25 cellular contexts compared by ENCODE assay signal in genomic region chr13:33838567-33839131, GRCh38. TPM values are rescaled to one million over a fixed set of nuclear protein-coding genes. Genes with fewer than 3 reads are reported as not detected.
DNase-seq lines count a peak whose midpoint lies in the region; ATAC-seq, FAIRE-seq and TF ChIP-seq lines count a peak whose summit lies in the region.
"Had no signal": no experiment of that assay in that cellular context is flagged by ENCODE, and none has a peak within 500 bp of the region (broad histone marks: within the 10 kb centered on the region; RNA-seq: fewer than 3 reads in every experiment).

No MANE protein-coding gene starts in this region.

- TF ChIP-seq POLR2A in GM12878 (IDR thresholded peaks at IDR 0.05; ENCODE audit: low read depth, low read length) (no peak), erythroblast (IDR thresholded peaks at IDR 0.05; ENCODE audit: low read length) (no peak)

- no peak overlapping the region for H3K27ac Mint-ChIP-seq in activated CD4-positive, alpha-beta memory T cell treated with anti-CD3 and anti-CD28 coated beads for 36 hours
- H3K27ac Mint-ChIP-seq: activated CD4-positive, alpha-beta memory T cell treated with anti-CD3 and anti-CD28 coated beads, Interleukin-2, amount 10 ng/mL, durations not matched to agents 7 days and 5 days; B cell; natural killer cell treated with Interleukin-12 subunit alpha and Interleukin-12 subunit beta and Interleukin-15 and Interleukin-18, amount 100 ng/mL, for 72 hours; type B pancreatic cell had no signal

- no peak overlapping the region for H3K27ac ChIP-seq in GM23248
- no peak overlapping the region for H3K27ac ChIP-seq in GM12878 (ENCODE audit: control insufficient read depth, insufficient read depth)
- H3K27ac ChIP-seq in osteoblast (ENCODE audit: low read depth, low read length) = no peak overlapping the region
- H3K27ac ChIP-seq: psoas muscle, spleen, stomach had no signal

- no peak for TF ChIP-seq EP300 in GM12878 (IDR thresholded peaks at IDR 0.05; ENCODE audit: borderline replicate concordance in 1 of 2, control insufficient read depth in 1 of 2, low read depth in 2 of 2, low read length in 2 of 2)

- POLR2A ChIA-PET in GM12878 (lab: Charles Lee) = no interaction called here
- POLR2A ChIA-PET in activated CD4-positive, alpha-beta memory T cell treated with anti-CD3 and anti-CD28 coated beads for 36 hours (lab: Charles Lee) = no interaction called here

- no peak for TF ChIP-seq RAD21 in GM12878 (IDR thresholded peaks at IDR 0.05; ENCODE audit: insufficient read depth, low read depth, low read length)

- in situ Hi-C loops in GM23248 (cut with MboI) = no loop called here
- in situ Hi-C loops in GM12878 (cut with MboI) = no loop called here

- no peaks in the 10 kb centered on the region for H3K4me1 Mint-ChIP-seq in activated CD4-positive, alpha-beta memory T cell treated with anti-CD3 and anti-CD28 coated beads for 36 hours (ENCODE audit: low read depth)
- H3K4me1 Mint-ChIP-seq: activated CD4-positive, alpha-beta memory T cell treated with anti-CD3 and anti-CD28 coated beads, Interleukin-2, amount 10 ng/mL, durations not matched to agents 7 days and 5 days; B cell had no signal

- H4K20me1 ChIP-seq in GM23248 (ENCODE audit: insufficient read depth) (no peaks in the 10 kb centered on the region), GM12878 (ENCODE audit: control insufficient read depth, insufficient read depth) (no peaks in the 10 kb centered on the region), osteoblast (ENCODE audit: insufficient read depth, low read length) (no peaks in the 10 kb centered on the region)

- CTCF ChIA-PET in GM12878 (lab: Yijun Ruan, JAX) = no interaction called here
- CTCF ChIA-PET in activated CD4-positive, alpha-beta memory T cell treated with anti-CD3 and anti-CD28 coated beads for 36 hours (lab: Charles Lee) = no interaction called here

- H3K9me3 ChIP-seq in GM23248 (ENCODE audit: low read depth) (no peaks in the 10 kb centered on the region), GM12878 (replicated peaks; ENCODE audit: control insufficient read depth, insufficient read depth, low read length) (no peaks in the 10 kb centered on the region), osteoblast (ENCODE audit: low read depth, low read length) (no peaks in the 10 kb centered on the region)
- H3K9me3 ChIP-seq: HAP-1, psoas muscle, spleen, stomach had no signal

- intact Hi-C loops in GM12878 (cut with micrococcal nuclease; ENCODE audit: unreplicated experiment) = no loop called here
- intact Hi-C loops in activated CD4-positive, alpha-beta memory T cell treated with anti-CD3 and anti-CD28 coated beads for 36 hours (cut with micrococcal nuclease) = no loop called here

- TSS peak; percentile 2 for BruUV-seq in GM12878 (replicated peaks; lab: Mats Ljungman, UMichigan)

- no peak overlapping the region for H2AFZ ChIP-seq in GM23248
- H2AFZ ChIP-seq in GM12878 (ENCODE audit: control insufficient read depth, low read depth, low read length) = no peak overlapping the region
- peak overlapping the region; percentile 26 for H2AFZ ChIP-seq in osteoblast (ENCODE audit: low read length)

- no peak overlapping the region for H3K4me3 Mint-ChIP-seq in activated CD4-positive, alpha-beta memory T cell treated with anti-CD3 and anti-CD28 coated beads for 36 hours
- H3K4me3 Mint-ChIP-seq: activated CD4-positive, alpha-beta memory T cell treated with anti-CD3 and anti-CD28 coated beads, Interleukin-2, amount 10 ng/mL, durations not matched to agents 7 days and 5 days; B cell; natural killer cell treated with Interleukin-12 subunit alpha and Interleukin-12 subunit beta and Interleukin-15 and Interleukin-18, amount 100 ng/mL, for 72 hours; type B pancreatic cell had no signal

- H3K27me3 Mint-ChIP-seq in activated CD4-positive, alpha-beta memory T cell treated with anti-CD3 and anti-CD28 coated beads for 36 hours = no peaks in the 10 kb centered on the region
- H3K27me3 Mint-ChIP-seq: activated CD4-positive, alpha-beta memory T cell treated with anti-CD3 and anti-CD28 coated beads, Interleukin-2, amount 10 ng/mL, durations not matched to agents 7 days and 5 days; B cell; natural killer cell treated with Interleukin-12 subunit alpha and Interleukin-12 subunit beta and Interleukin-15 and Interleukin-18, amount 100 ng/mL, for 72 hours; type B pancreatic cell had no signal

- H3K9ac ChIP-seq in GM23248 (no peak overlapping the region), GM12878 (ENCODE audit: control insufficient read depth, insufficient read depth, low read length) (no peak overlapping the region)

- H3K4me3 ChIP-seq in GM23248 (no peak overlapping the region), GM12878 (no peak overlapping the region), foreskin fibroblast (ENCODE audit: low read depth in 1 of 2, low read length in 2 of 2) (peak overlapping the region in 1 of 2 donors; percentile 37), osteoblast (ENCODE audit: insufficient read depth, low read length) (no peak overlapping the region)
- H3K4me3 ChIP-seq: HAP-1, psoas muscle, spleen, stomach had no signal

- H3K27me3 ChIP-seq in GM23248 (replicated peaks; ENCODE audit: insufficient read depth) = no peaks in the 10 kb centered on the region
- H3K27me3 ChIP-seq in GM12878 (replicated peaks in 1 of 2; ENCODE audit: control insufficient read depth in 2 of 2, insufficient read depth in 2 of 2, low read length in 1 of 2) = no peaks in the 10 kb centered on the region
- no peaks in the 10 kb centered on the region for H3K27me3 ChIP-seq in osteoblast (ENCODE audit: insufficient read depth, low read length)
- H3K27me3 ChIP-seq: spleen, stomach had no signal

- peak; percentile 32 for DNase-seq in GM23248
- no peak for DNase-seq in GM12878 (ENCODE audit: low read depth, low spot score)
- DNase-seq in foreskin fibroblast = peak; percentile 33 to 63
- DNase-seq in osteoblast (ENCODE audit: insufficient read length, low spot score, missing footprints) = peak; percentile 62
- no peak for DNase-seq in superior temporal gyrus (ENCODE audit: extremely low spot score)
- no peak for DNase-seq in erythroblast (lab: John Stamatoyannopoulos, UW)
- DNase-seq in activated CD4-positive, alpha-beta memory T cell treated with anti-CD3 and anti-CD28 coated beads for 36 hours = no peak
- DNase-seq: activated CD4-positive, alpha-beta memory T cell treated with anti-CD3 and anti-CD28 coated beads, Interleukin-2, amount 10 ng/mL, durations not matched to agents 7 days and 5 days; activated CD4-positive, CD25-positive, alpha-beta regulatory T cell; activated naive CD4-positive, alpha-beta T cell; anterior cingulate cortex; DMS79 treated with DMSO at 0.1 percent for 48 hours; foreskin melanocyte; kidney glomerular epithelial cell; NCI-H1417; NCI-H2171 treated with DMSO at 0.1 percent for 48 hours; psoas muscle; spleen; stimulated activated CD4-positive, alpha-beta T cell treated with anti-CD3 and anti-CD28 coated beads, Interleukin-4, amount 100 ng/mL, for 24 hours; stomach; T1000 had no signal

- peaks cover 8% of the 10 kb centered on the region for H3K36me3 ChIP-seq in GM23248 (ENCODE audit: low read depth)
- H3K36me3 ChIP-seq in GM12878 (ENCODE audit: control insufficient read depth in 2 of 2, insufficient read depth in 2 of 2, low read length in 1 of 2) = peaks cover 2 to 6% of the 10 kb centered on the region in 2 experiments
- H3K36me3 ChIP-seq in osteoblast (ENCODE audit: insufficient read depth, low read length) = peaks cover 6% of the 10 kb centered on the region

- H3K4me1 ChIP-seq in GM23248 (ENCODE audit: insufficient read depth) = no peaks in the 10 kb centered on the region
- H3K4me1 ChIP-seq in GM12878 (ENCODE audit: control insufficient read depth, insufficient read depth, low read length) = no peaks in the 10 kb centered on the region
- no peaks in the 10 kb centered on the region for H3K4me1 ChIP-seq in osteoblast (ENCODE audit: insufficient read depth, low read length)
- H3K4me1 ChIP-seq: psoas muscle, spleen, stomach had no signal

- 8 to 14% methylated on average over 4 of the region's 4 CpGs for WGBS in GM23248 (ENCODE audit: low coverage in 1 of 2, low lambda C conversion rate in 2 of 2, missing lambda C conversion rate in 2 of 2), 2 experiments
- WGBS in GM12878 (ENCODE audit: insufficient coverage, insufficient replicate concordance, low lambda C conversion rate, missing lambda C conversion rate) = 73% methylated on average over 4 of the region's 4 CpGs

- H3F3A ChIP-seq in GM23248 (ENCODE audit: insufficient read depth) = no peaks in the 10 kb centered on the region

- TF ChIP-seq CTCF in GM12878 (IDR thresholded peaks at IDR 0.05 in 2 of 3, conservative IDR thresholded peaks at IDR 0.05 in 1 of 3; ENCODE audit: control insufficient read depth in 2 of 3, extremely low read depth in 1 of 3, insufficient read depth in 1 of 3, low read depth in 3 of 3, low read length in 3 of 3) (no peak), foreskin fibroblast (IDR thresholded peaks at IDR 0.05; ENCODE audit: low read depth, low read length) (no peak), osteoblast (IDR thresholded peaks at IDR 0.05; ENCODE audit: extremely low read depth, low read depth, low read length) (no peak)

- H3K9me3 Mint-ChIP-seq in activated CD4-positive, alpha-beta memory T cell treated with anti-CD3 and anti-CD28 coated beads for 36 hours = no peaks in the 10 kb centered on the region
- H3K9me3 Mint-ChIP-seq: activated CD4-positive, alpha-beta memory T cell treated with anti-CD3 and anti-CD28 coated beads, Interleukin-2, amount 10 ng/mL, durations not matched to agents 7 days and 5 days; natural killer cell treated with Interleukin-12 subunit alpha and Interleukin-12 subunit beta and Interleukin-15 and Interleukin-18, amount 100 ng/mL, for 72 hours; type B pancreatic cell had no signal

- peaks cover 62% of the 10 kb centered on the region for H3K36me3 Mint-ChIP-seq in activated CD4-positive, alpha-beta memory T cell treated with anti-CD3 and anti-CD28 coated beads for 36 hours

- no peaks in the 10 kb centered on the region for H3K9me2 ChIP-seq in GM23248 (ENCODE audit: insufficient read depth)

- no peak for ATAC-seq in GM12878
- ATAC-seq: natural killer cell treated with Interleukin-12 subunit alpha and Interleukin-12 subunit beta and Interleukin-15 and Interleukin-18, amount 100 ng/mL, for 72 hours; psoas muscle had no signal

- RAD21 ChIA-PET in GM12878 (lab: Charles Lee; ENCODE audit: unreplicated experiment) = no interaction called here

- no peak for FAIRE-seq in GM12878 (lab: Jason Lieb, UNC)

- SMC1A ChIA-PET in GM12878 (lab: Charles Lee; ENCODE audit: uncharacterized antibody, unreplicated experiment) = no interaction called here

- H3K79me2 ChIP-seq in GM23248 (ENCODE audit: insufficient read depth) (no peaks in the 10 kb centered on the region), GM12878 (ENCODE audit: control insufficient read depth, insufficient read depth, low read length) (no peaks in the 10 kb centered on the region), osteoblast (ENCODE audit: insufficient read depth, low read length) (no peaks in the 10 kb centered on the region)

- H3K4me2 ChIP-seq in GM23248 (ENCODE audit: unreplicated experiment) (no peak overlapping the region), GM12878 (ENCODE audit: control insufficient read depth, insufficient read depth) (no peak overlapping the region), osteoblast (ENCODE audit: insufficient read depth, low read length) (no peak overlapping the region)

RNA-seq across cellular contexts. Expression of gene RFC3, which starts 20.7 kb away (rescaled TPM):
- 12.6 and 17.7 TPM in 2 replicates for total RNA-seq in GM23248 (2014; rRNA removed; shearing (Covaris generic))
- 11.5 and 13.1 TPM in 2 replicates for polyA plus RNA-seq in GM23248 (2016; fragmentation: Nextera tagmentation; extraction: Ambion mirVana)
- total RNA-seq in GM12878 (2013; cell fraction: nucleolus; rRNA removed) = 176 and 178 TPM in 2 replicates
- total RNA-seq in GM12878 (2014; rRNA removed) = 57.6 and 63.9 TPM in 2 replicates
- 69.7 and 73.7 TPM in 2 replicates for total RNA-seq in GM12878 (2014; rRNA removed; fragmentation: Illumina TruSeq; extraction: Trizol)
- total RNA-seq in GM12878 (2021) = 58.8 and 62.6 TPM in 2 replicates
- polyA plus RNA-seq in GM12878 (2011; ENCODE audit: low read depth) = 17.8 TPM
- polyA plus RNA-seq in GM12878 (2011; rRNA removed) = 69.9 and 97.1 TPM in 2 replicates
- 30.3 and 34.6 TPM in 2 replicates for polyA plus RNA-seq in GM12878 (2011; cell fraction: cytosol; rRNA removed)
- 51.6 and 62.2 TPM in 2 replicates for polyA plus RNA-seq in GM12878 (2011; cell fraction: nucleus; rRNA removed)
- 22.6 and 27.4 TPM in 2 replicates for polyA plus RNA-seq in GM12878 (2012)
- 89.5 and 108 TPM in 2 replicates for polyA plus RNA-seq in GM12878 (2014; fragmentation: Illumina TruSeq; extraction: Trizol)
- 10 to 100 TPM; 88.9 to 95.9 TPM for polyA plus RNA-seq in GM12878 (2014; fragmentation: Nextera tagmentation; extraction: Ambion mirVana)
- 51.3 and 59.1 TPM in 2 replicates for polyA plus RNA-seq in GM12878 (2014; rRNA removed)
- polyA plus RNA-seq in GM12878 (2016; fragmentation: Nextera tagmentation; extraction: Ambion mirVana) = 10 to 100 TPM; 95.7 to 98.9 TPM
- polyA minus RNA-seq in GM12878 (2011; rRNA and poly(A)+ RNA removed) = 40.8 and 56.7 TPM in 2 replicates
- 15.4 and 19.1 TPM in 2 replicates for polyA minus RNA-seq in GM12878 (2011; cell fraction: cytosol; rRNA and poly(A)+ RNA removed)
- 111 and 156 TPM in 2 replicates for polyA minus RNA-seq in GM12878 (2011; cell fraction: nucleus; rRNA and poly(A)+ RNA removed)
- total RNA-seq in osteoblast = 5.3 and 5.4 TPM in 2 replicates
- 10 to 100 TPM; 52.4 to 53.9 TPM for total RNA-seq in activated CD4-positive, alpha-beta memory T cell treated with anti-CD3 and anti-CD28 coated beads for 36 hours

Comparison
In these comparisons a context has a peak if more than half of its experiments do, and no peak if none do; other contexts are left out.
1. DNase-seq: peak in GM23248 (single experiment), foreskin fibroblast (2 of 2) and osteoblast (single experiment); none in GM12878 (single experiment), superior temporal gyrus (single experiment), erythroblast (0 of 2) and activated CD4-positive, alpha-beta memory T cell treated with anti-CD3 and anti-CD28 coated beads for 36 hours (single experiment).